Comparison of ENCODE assay signal across 27 cellular contexts in the genomic region with DNA sequence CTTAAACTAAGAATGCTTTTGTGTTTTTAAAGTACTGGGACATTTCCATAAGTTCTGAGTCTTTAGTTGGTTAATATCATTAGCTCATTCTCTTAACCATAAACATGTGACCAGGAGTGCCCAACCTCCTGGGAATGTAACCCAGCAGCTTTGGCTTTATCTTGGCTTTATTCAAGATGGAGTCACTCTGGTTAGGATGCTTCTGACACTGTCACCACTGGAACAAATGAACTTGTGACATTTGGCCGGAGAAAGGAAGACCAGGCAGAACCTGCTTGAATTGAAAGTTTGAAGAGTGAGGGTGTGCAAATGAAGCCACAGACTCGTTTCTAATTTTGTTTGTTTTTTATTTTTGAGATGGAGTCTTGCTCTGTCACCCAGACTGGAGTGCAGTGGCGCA.
"Had no signal": no experiment of that assay in that cellular context is flagged by ENCODE, and none has a peak within 500 bp of the region (broad histone marks: within the 10 kb centered on the region; RNA-seq: fewer than 3 reads in every experiment).

No MANE protein-coding gene starts in this region.

- ATAC-seq: effector memory CD8-positive, alpha-beta T cell; esophagus mucosa; foreskin keratinocyte; gastrocnemius medialis; gastroesophageal sphincter; heart left ventricle; heart right ventricle had no signal

- FAIRE-seq: colon, endometrium, endothelial cell of umbilical vein, frontal cortex had no signal

- H3K27ac ChIP-seq: colonic mucosa, coronary artery, dorsolateral prefrontal cortex, epithelial cell of prostate, esophagus muscularis mucosa, esophagus squamous epithelium, foreskin keratinocyte, gastrocnemius medialis, gastroesophageal sphincter, heart left ventricle, heart right ventricle had no signal

- H3K4me3 ChIP-seq: colonic mucosa, coronary artery, dorsolateral prefrontal cortex, esophagus muscularis mucosa, esophagus squamous epithelium, gastrocnemius medialis, gastroesophageal sphincter, heart left ventricle, heart right ventricle had no signal

- H3K4me1 ChIP-seq: colonic mucosa, esophagus muscularis mucosa, esophagus squamous epithelium, foreskin keratinocyte, gastrocnemius medialis, gastroesophageal sphincter had no signal

- H3K27me3 ChIP-seq: colonic mucosa, dorsolateral prefrontal cortex, esophagus muscularis mucosa, esophagus squamous epithelium, foreskin keratinocyte, gastrocnemius medialis, gastroesophageal sphincter, heart left ventricle, heart right ventricle had no signal

- H3K36me3 ChIP-seq: colonic mucosa, esophagus muscularis mucosa, esophagus squamous epithelium, gastrocnemius medialis, gastroesophageal sphincter, heart left ventricle, heart right ventricle had no signal

- DNase-seq: colonic mucosa; cortex of kidney; dermis blood vessel endothelial cell; effector CD4-positive, alpha-beta T cell; effector CD8-positive, alpha-beta T cell; effector memory CD4-positive, alpha-beta T cell; effector memory CD8-positive, alpha-beta T cell; endodermal cell; erythroblast; esophagus squamous epithelium; foreskin fibroblast; foreskin keratinocyte; foreskin melanocyte; gastrocnemius medialis; glutamatergic neuron; heart left ventricle; heart right ventricle had no signal

- H3K9me3 ChIP-seq: colonic mucosa, esophagus muscularis mucosa, esophagus squamous epithelium, gastrocnemius medialis, gastroesophageal sphincter, heart left ventricle, heart right ventricle had no signal
